16 cellular contexts compared by ENCODE assay signal in the genomic region with DNA sequence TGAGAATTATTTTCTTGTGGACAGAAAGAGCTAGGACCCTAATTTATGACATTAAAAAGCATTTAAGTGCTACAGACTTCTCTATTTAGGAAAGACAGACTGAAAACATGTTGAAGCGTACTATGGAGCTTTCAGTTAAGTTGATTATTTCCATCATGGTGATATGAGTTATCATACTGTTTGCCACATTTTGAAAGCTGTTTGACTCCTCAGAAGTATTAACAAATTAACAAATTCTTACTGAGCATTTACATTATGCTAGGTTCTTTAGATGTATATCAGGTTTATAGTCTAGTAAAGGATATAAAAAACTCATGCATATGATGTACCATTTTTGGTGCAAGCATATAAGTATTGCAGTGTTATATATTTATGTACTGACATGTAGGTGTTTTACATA.
"Had no signal": no experiment of that assay in that cellular context is flagged by ENCODE, and none has a peak within 500 bp of the region (broad histone marks: within the 10 kb centered on the region; RNA-seq: fewer than 3 reads in every experiment).

No MANE protein-coding gene starts in this region.

- H3K4me3 ChIP-seq: esophagus squamous epithelium, left lung, lower lobe of right lung, psoas muscle, suprapubic skin, thyroid gland had no signal

- H3K36me3 Mint-ChIP-seq: type B pancreatic cell had no signal

- H3K4me3 Mint-ChIP-seq: effector memory CD8-positive, alpha-beta T cell; immature natural killer cell; memory B cell; mesothelial cell of epicardium; natural killer cell; type B pancreatic cell had no signal

- H3K27ac ChIP-seq: esophagus squamous epithelium, foreskin keratinocyte, left lung, lower lobe of right lung, psoas muscle, suprapubic skin, thyroid gland had no signal

- H3K9me3 ChIP-seq: left lung, lower lobe of right lung, psoas muscle, suprapubic skin, thyroid gland had no signal

- DNase-seq: effector memory CD8-positive, alpha-beta T cell; esophagus squamous epithelium; foreskin keratinocyte; immature natural killer cell; left lung; lower lobe of right lung; natural killer cell; psoas muscle; small intestine; stimulated activated CD4-positive, alpha-beta T cell treated with anti-CD3 and anti-CD28 coated beads, Interleukin-2, amount 100 ng/mL, for 48 hours; stimulated activated naive CD4-positive, alpha-beta T cell treated with Interleukin-2 at 50 U/mL for 16 hours; thyroid gland had no signal

- H3K27me3 ChIP-seq: esophagus squamous epithelium, foreskin keratinocyte, left lung, suprapubic skin, thyroid gland had no signal

- H3K27me3 Mint-ChIP-seq: type B pancreatic cell had no signal

- ATAC-seq: effector memory CD8-positive, alpha-beta T cell; foreskin keratinocyte; left lung; lower lobe of right lung; natural killer cell; psoas muscle had no signal

- H3K4me1 Mint-ChIP-seq: memory B cell had no signal

- H3K9me3 Mint-ChIP-seq: natural killer cell had no signal

- H3K27ac Mint-ChIP-seq: effector memory CD8-positive, alpha-beta T cell; immature natural killer cell; memory B cell; natural killer cell; type B pancreatic cell had no signal

- H3K36me3 ChIP-seq: esophagus squamous epithelium, left lung, lower lobe of right lung, suprapubic skin, thyroid gland had no signal
